1 cellular context compared by ENCODE assay signal in the genomic region with DNA sequence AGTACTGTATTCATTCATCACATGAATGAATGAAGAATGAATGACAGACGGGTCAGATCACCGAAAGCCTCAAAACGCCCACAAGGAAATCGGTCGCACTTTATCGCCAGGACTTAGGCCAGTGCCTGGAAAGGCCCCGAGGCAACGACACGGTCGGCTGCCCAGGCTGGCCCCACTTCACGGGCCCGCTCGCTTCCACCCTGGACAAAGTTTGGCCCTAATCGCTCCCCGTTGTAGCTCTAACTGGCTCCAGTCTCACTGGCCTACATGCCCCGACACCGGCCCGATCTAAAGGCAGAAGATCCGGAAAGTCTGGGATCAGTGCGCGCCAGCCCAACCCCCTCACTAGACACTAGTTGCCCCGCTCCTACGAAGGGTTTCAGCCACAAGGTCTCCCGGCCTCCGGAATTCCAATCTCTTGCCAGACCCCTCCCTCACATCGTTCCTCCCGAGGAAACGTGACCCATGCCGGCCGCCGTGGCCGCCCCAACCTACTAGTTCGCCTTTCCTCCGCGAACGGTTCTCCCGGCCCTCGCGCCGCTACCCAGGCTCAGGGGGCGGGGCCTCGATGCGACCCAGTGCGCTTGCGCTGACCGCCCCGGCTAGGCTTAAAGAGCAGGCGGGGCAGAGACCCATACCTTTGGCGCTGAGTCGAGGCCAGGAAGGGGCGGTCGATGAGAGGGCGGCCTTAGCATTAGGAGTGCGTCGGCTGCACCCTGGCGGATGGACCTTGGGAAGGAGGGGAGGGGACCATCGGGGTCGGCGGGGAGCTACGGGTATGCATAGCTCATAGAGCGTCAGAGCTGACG.
TF ChIP-seq lines count a peak whose summit lies in the region.

Gene GSS, minus strand, starts transcription at position 575 of the 809 bp plus-strand sequence. CDS start 3,954 bp downstream, outside the sequence.
Gene MYH7B, plus strand, starts transcription at position 637 of the 809 bp plus-strand sequence. CDS start 22,138 bp downstream, outside the sequence.

TF ChIP-seq in HEK293, 187 proteins besides CTCF, POLR2A, EP300 and RAD21 (continued from another document and continues in another):
- peak; percentile 36; the same call in 1 of the 2 replicates for TF ChIP-seq PRDM4 (tag by site-specific recombination; IDR thresholded peaks at IDR 0.05)
- TF ChIP-seq ZNF140 (tag by site-specific recombination; IDR thresholded peaks at IDR 0.05): no peak
- no peak for TF ChIP-seq ZNF248 (tag by site-specific recombination; IDR thresholded peaks at IDR 0.05)
- peak; percentile 82 for TF ChIP-seq ZNF785 (tag by site-specific recombination; IDR thresholded peaks at IDR 0.05)
- no peak for TF ChIP-seq ZNF585B (tag by site-specific recombination; IDR thresholded peaks at IDR 0.05)
- TF ChIP-seq ZNF792 (tag by site-specific recombination; IDR thresholded peaks at IDR 0.05): no peak
- 0 out of 2 replicates have a peak, but pooled peaks have one; percentile 22 for TF ChIP-seq ZNF416 (tag by site-specific recombination; IDR thresholded peaks at IDR 0.05)
- TF ChIP-seq KLF17 (tag by site-specific recombination; IDR thresholded peaks at IDR 0.05): peak; percentile 13; the same call in 1 of the 2 replicates
- TF ChIP-seq ZNF629 (tag by site-specific recombination; IDR thresholded peaks at IDR 0.05): peak; percentile 77
- TF ChIP-seq PRDM2 (tag by site-specific recombination; IDR thresholded peaks at IDR 0.05; ENCODE audit: borderline replicate concordance): no peak
- no peak for TF ChIP-seq ZNF555 (tag by site-specific recombination; conservative IDR thresholded peaks at IDR 0.05)
- TF ChIP-seq ZBTB21 (tag by site-specific recombination; IDR thresholded peaks at IDR 0.05): no peak
- TF ChIP-seq ZNF510 (tag by site-specific recombination; IDR thresholded peaks at IDR 0.05; ENCODE audit: insufficient replicate concordance): no peak
- TF ChIP-seq, protein P1, sequence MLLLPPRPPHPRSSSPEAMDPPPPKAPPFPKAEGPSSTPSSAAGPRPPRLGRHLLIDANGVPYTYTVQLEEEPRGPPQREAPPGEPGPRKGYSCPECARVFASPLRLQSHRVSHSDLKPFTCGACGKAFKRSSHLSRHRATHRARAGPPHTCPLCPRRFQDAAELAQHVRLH (tag by site-specific recombination; IDR thresholded peaks at IDR 0.05): peak; percentile 76
- TF ChIP-seq, protein P2, sequence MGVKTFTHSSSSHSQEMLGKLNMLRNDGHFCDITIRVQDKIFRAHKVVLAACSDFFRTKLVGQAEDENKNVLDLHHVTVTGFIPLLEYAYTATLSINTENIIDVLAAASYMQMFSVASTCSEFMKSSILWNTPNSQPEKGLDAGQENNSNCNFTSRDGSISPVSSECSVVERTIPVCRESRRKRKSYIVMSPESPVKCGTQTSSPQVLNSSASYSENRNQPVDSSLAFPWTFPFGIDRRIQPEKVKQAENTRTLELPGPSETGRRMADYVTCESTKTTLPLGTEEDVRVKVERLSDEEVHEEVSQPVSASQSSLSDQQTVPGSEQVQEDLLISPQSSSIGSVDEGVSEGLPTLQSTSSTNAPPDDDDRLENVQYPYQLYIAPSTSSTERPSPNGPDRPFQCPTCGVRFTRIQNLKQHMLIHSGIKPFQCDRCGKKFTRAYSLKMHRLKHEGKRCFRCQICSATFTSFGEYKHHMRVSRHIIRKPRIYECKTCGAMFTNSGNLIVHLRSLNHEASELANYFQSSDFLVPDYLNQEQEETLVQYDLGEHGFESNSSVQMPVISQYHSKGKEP (tag by site-specific recombination; IDR thresholded peaks at IDR 0.05): no peak
- no peak for TF ChIP-seq ZNF169 (tag by site-specific recombination; IDR thresholded peaks at IDR 0.05)
- no peak for TF ChIP-seq ZNF571 (tag by site-specific recombination; IDR thresholded peaks at IDR 0.05)
- TF ChIP-seq ZNF561 (tag by site-specific recombination; IDR thresholded peaks at IDR 0.05; ENCODE audit: borderline replicate concordance): peak; percentile 76; the same call in 1 of the 2 replicates
- TF ChIP-seq SETDB1 (IDR thresholded peaks at IDR 0.05; ENCODE audit: insufficient read length, low read length): no peak
- TF ChIP-seq ZNF214 (tag by site-specific recombination; IDR thresholded peaks at IDR 0.05; ENCODE audit: borderline replicate concordance): no peak
- TF ChIP-seq, protein P3, sequence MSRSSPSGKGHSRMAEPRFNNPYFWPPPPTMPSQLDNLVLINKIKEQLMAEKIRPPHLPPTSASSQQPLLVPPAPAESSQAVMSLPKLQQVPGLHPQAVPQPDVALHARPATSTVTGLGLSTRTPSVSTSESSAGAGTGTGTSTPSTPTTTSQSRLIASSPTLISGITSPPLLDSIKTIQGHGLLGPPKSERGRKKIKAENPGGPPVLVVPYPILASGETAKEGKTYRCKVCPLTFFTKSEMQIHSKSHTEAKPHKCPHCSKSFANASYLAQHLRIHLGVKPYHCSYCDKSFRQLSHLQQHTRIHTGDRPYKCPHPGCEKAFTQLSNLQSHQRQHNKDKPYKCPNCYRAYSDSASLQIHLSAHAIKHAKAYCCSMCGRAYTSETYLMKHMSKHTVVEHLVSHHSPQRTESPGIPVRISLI (tag by site-specific recombination; IDR thresholded peaks at IDR 0.05): no peak
- TF ChIP-seq ZBTB20 (tag by site-specific recombination; IDR thresholded peaks at IDR 0.05): peak; percentile 96
- no peak for TF ChIP-seq ZNF404 (tag by site-specific recombination; IDR thresholded peaks at IDR 0.05)
- peak; percentile 64; the same call in 1 of the 2 replicates for TF ChIP-seq ZNF391 (tag by site-specific recombination; IDR thresholded peaks at IDR 0.05; ENCODE audit: borderline replicate concordance, low read depth)
- TF ChIP-seq YY2 (tag by site-specific recombination; IDR thresholded peaks at IDR 0.05): no peak; the same call in 1 of the 2 replicates
- TF ChIP-seq ZNF843 (tag by site-specific recombination; IDR thresholded peaks at IDR 0.05): peak; percentile 15; the same call in 1 of the 2 replicates
- no peak for TF ChIP-seq ZNF132 (tag by site-specific recombination; IDR thresholded peaks at IDR 0.05; ENCODE audit: borderline replicate concordance)
- TF ChIP-seq IKZF3 (tag by site-specific recombination; IDR thresholded peaks at IDR 0.05): no peak
- TF ChIP-seq ZNF24 (tag by site-specific recombination; IDR thresholded peaks at IDR 0.05): peak; percentile 94
- TF ChIP-seq, protein P4, sequence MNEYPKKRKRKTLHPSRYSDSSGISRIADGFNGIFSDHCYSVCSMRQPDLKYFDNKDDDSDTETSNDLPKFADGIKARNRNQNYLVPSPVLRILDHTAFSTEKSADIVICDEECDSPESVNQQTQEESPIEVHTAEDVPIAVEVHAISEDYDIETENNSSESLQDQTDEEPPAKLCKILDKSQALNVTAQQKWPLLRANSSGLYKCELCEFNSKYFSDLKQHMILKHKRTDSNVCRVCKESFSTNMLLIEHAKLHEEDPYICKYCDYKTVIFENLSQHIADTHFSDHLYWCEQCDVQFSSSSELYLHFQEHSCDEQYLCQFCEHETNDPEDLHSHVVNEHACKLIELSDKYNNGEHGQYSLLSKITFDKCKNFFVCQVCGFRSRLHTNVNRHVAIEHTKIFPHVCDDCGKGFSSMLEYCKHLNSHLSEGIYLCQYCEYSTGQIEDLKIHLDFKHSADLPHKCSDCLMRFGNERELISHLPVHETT (tag by site-specific recombination; IDR thresholded peaks at IDR 0.05): peak; percentile 91
- TF ChIP-seq ZNF701 (tag by site-specific recombination; IDR thresholded peaks at IDR 0.05): no peak
- TF ChIP-seq ZNF341 (tag by site-specific recombination; IDR thresholded peaks at IDR 0.05; ENCODE audit: low read depth): peak; percentile 82; the same call in 1 of the 2 replicates
- no peak for TF ChIP-seq ZNF596 (tag by site-specific recombination; IDR thresholded peaks at IDR 0.05)
- peak; percentile 94 for TF ChIP-seq ZSCAN30 (tag by site-specific recombination; IDR thresholded peaks at IDR 0.05)
- TF ChIP-seq ZBTB10 (tag by site-specific recombination; IDR thresholded peaks at IDR 0.05): peak; percentile 51
- TF ChIP-seq MEIS1 (CRISPR knock-in tag; IDR thresholded peaks at IDR 0.05; ENCODE audit: borderline replicate concordance): no peak
- TF ChIP-seq, protein P5, sequence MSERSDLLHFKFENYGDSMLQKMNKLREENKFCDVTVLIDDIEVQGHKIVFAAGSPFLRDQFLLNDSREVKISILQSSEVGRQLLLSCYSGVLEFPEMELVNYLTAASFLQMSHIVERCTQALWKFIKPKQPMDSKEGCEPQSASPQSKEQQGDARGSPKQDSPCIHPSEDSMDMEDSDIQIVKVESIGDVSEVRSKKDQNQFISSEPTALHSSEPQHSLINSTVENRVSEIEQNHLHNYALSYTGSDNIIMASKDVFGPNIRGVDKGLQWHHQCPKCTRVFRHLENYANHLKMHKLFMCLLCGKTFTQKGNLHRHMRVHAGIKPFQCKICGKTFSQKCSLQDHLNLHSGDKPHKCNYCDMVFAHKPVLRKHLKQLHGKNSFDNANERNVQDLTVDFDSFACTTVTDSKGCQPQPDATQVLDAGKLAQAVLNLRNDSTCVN (tag by site-specific recombination; optimal IDR thresholded peaks at IDR 0.05): peak; percentile 63
- TF ChIP-seq ZNF76 (tag by site-specific recombination; IDR thresholded peaks at IDR 0.05; ENCODE audit: borderline replicate concordance, low read depth): peak; percentile 74; the same call in 1 of the 2 replicates
- TF ChIP-seq ZBTB1 (tag by site-specific recombination; IDR thresholded peaks at IDR 0.05): no peak
